9 cellular contexts compared by ENCODE assay signal in the genomic region with DNA sequence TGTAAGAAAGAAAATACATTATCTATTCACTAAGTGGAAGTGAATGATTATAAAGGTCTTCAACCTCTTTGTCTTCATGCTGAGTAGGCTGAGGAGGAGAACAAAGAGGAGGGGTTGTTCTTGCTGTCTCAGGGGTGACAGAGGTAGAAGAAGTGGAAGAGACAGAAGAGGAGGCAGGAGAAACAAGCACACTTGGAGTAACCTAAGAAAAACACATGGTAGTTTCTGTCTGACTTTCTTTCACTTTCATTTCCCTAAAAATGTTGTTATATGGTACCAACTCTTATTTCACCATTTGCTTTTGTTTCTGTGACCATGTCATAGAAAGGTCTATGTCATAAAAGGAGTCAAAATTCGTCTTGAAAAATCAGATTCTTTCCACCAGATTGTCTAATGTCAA.
DNase-seq lines count a peak whose midpoint lies in the region; ATAC-seq, FAIRE-seq and TF ChIP-seq lines count a peak whose summit lies in the region.
"Had no signal": no experiment of that assay in that cellular context is flagged by ENCODE, and none has a peak within 500 bp of the region (broad histone marks: within the 10 kb centered on the region; RNA-seq: fewer than 3 reads in every experiment).

No MANE protein-coding gene starts in this region.

- in situ Hi-C loops in G401 (cut with HindIII; ENCODE audit: low sequenced_read_pairs): no loop called here

- DNase-seq in endothelial cell of umbilical vein (ENCODE audit: low read depth, low spot score): peak; percentile 31
- no peak for DNase-seq in posterior vena cava (ENCODE audit: low spot score)
- DNase-seq in stimulated activated CD4-positive, alpha-beta T cell treated with anti-CD3 and anti-CD28 coated beads, Interleukin-1b, Interleukin-23, amount 100 ng/mL, for 48 hours: no peak
- no peak for DNase-seq in NCI-H187 treated with DMSO at 0.1 percent for 48 hours (lab: John Stamatoyannopoulos, UW)
- no peak for DNase-seq in G401 (ENCODE audit: low spot score)

- H3K27me3 ChIP-seq in endothelial cell of umbilical vein (ENCODE audit: control insufficient read depth in 2 of 2, insufficient read depth in 2 of 2, low read length in 2 of 2): no peaks in the 10 kb centered on the region

- no peaks in the 10 kb centered on the region for H3K9me1 ChIP-seq in endothelial cell of umbilical vein (replicated peaks; ENCODE audit: control insufficient read depth, extremely low read depth, insufficient read depth, low read length)

- intact Hi-C loops in endothelial cell of umbilical vein (cut with micrococcal nuclease) (no loop called here), posterior vena cava (cut with DNase I) (no loop called here)

- peak; percentile 99 for ATAC-seq in GM18502 (IDR thresholded peaks at IDR 0.05; ENCODE audit: poor library complexity, unreplicated experiment)
- ATAC-seq in GM21619 (IDR thresholded peaks at IDR 0.05; ENCODE audit: unreplicated experiment): peak; percentile 97
- peak; percentile 98 for ATAC-seq in HG03521 (IDR thresholded peaks at IDR 0.05; ENCODE audit: unreplicated experiment)

- dilution Hi-C loops in endothelial cell of umbilical vein (cut with MboI; ENCODE audit: extremely low pct_ligation_motif_present, low sequenced_read_pairs): no loop called here

- BruUV-seq in endothelial cell of umbilical vein (replicated peaks; lab: Mats Ljungman, UMichigan): no TSS peak

- TF ChIP-seq POLR2A in endothelial cell of umbilical vein (IDR thresholded peaks at IDR 0.05; ENCODE audit: low read depth, low read length): no peak

- no peak overlapping the region for H3K4me3 ChIP-seq in endothelial cell of umbilical vein (replicated peaks in 1 of 3; ENCODE audit: insufficient read depth in 1 of 3, low read depth in 1 of 3, low read length in 3 of 3)

- H3K36me3 ChIP-seq in endothelial cell of umbilical vein (ENCODE audit: control insufficient read depth in 2 of 2, extremely low read depth in 1 of 2, insufficient read depth in 2 of 2, low read length in 2 of 2): no peaks in the 10 kb centered on the region

- POLR2A ChIA-PET in endothelial cell of umbilical vein (lab: Charles Lee): no interaction called here

- FAIRE-seq in endothelial cell of umbilical vein (lab: Jason Lieb, UNC): no peak
- FAIRE-seq: islet of Langerhans had no signal

- no peak overlapping the region for H3K4me2 ChIP-seq in endothelial cell of umbilical vein (ENCODE audit: insufficient read depth, low read length)

- H3K9me3 ChIP-seq in endothelial cell of umbilical vein (replicated peaks; ENCODE audit: control insufficient read depth, insufficient read depth, low read length): no peaks in the 10 kb centered on the region

- H3K4me1 ChIP-seq in endothelial cell of umbilical vein (ENCODE audit: control insufficient read depth, extremely low read depth, insufficient read depth, low read length): no peaks in the 10 kb centered on the region

- CTCF ChIA-PET in endothelial cell of umbilical vein (lab: Charles Lee): no interaction called here

- H2AFZ ChIP-seq in endothelial cell of umbilical vein (ENCODE audit: low read depth, low read length): peak overlapping the region; percentile 91

- H3K27ac ChIP-seq in endothelial cell of umbilical vein (ENCODE audit: insufficient read depth, low read depth, low read length): no peak overlapping the region

- no peak overlapping the region for H3K9ac ChIP-seq in endothelial cell of umbilical vein (replicated peaks; ENCODE audit: extremely low read depth, insufficient read depth, low read length)

- no peaks in the 10 kb centered on the region for H4K20me1 ChIP-seq in endothelial cell of umbilical vein (replicated peaks; ENCODE audit: control insufficient read depth, extremely low read depth, insufficient read depth, low read length)

- no peak for TF ChIP-seq CTCF in endothelial cell of umbilical vein (IDR thresholded peaks at IDR 0.05; ENCODE audit: extremely low read depth in 1 of 2, insufficient read depth in 1 of 2, low read depth in 1 of 2, low read length in 2 of 2)

- H3K79me2 ChIP-seq in endothelial cell of umbilical vein (ENCODE audit: control insufficient read depth, insufficient read depth, low read length): no peaks in the 10 kb centered on the region

TF ChIP-seq in endothelial cell of umbilical vein, 7 proteins besides CTCF, POLR2A, EP300 and RAD21:
- TF ChIP-seq MYC (IDR thresholded peaks at IDR 0.05; ENCODE audit: low read depth, low read length) (no peak), GATA2 (IDR thresholded peaks at IDR 0.05; ENCODE audit: insufficient read depth, insufficient read length, low read depth, low read length) (no peak), FOS (IDR thresholded peaks at IDR 0.05; ENCODE audit: borderline replicate concordance, insufficient read depth, low read length) (no peak), EZH2 (IDR thresholded peaks at IDR 0.05; ENCODE audit: borderline replicate concordance, low read depth, low read length, severe bottlenecking) (no peak), POLR2AphosphoS5 (IDR thresholded peaks at IDR 0.05; ENCODE audit: insufficient read depth, low read depth, low read length) (no peak), JUN (IDR thresholded peaks at IDR 0.05; ENCODE audit: borderline replicate concordance, insufficient read depth, insufficient read length, low read depth) (no peak)
TF ChIP-seq in endothelial cell of umbilical vein: peak in this region for 0.
